ENCODE assay signal across 24 cellular contexts in genomic region chr9:129403743-129404620, GRCh38.
DNase-seq lines count a peak whose midpoint lies in the region; ATAC-seq and TF ChIP-seq lines count a peak whose summit lies in the region.
"Had no signal": no experiment of that assay in that cellular context is flagged by ENCODE, and none has a peak within 500 bp of the region (broad histone marks: within the 10 kb centered on the region; RNA-seq: fewer than 3 reads in every experiment).

No MANE protein-coding gene starts in this region.

- no peak overlapping the region for H3K4me2 ChIP-seq in Karpas-422 (ENCODE audit: low read depth, low read length, poor library complexity, severe bottlenecking)

- H3K9me3 Mint-ChIP-seq in nephron, result no peaks in the 10 kb centered on the region
- H3K9me3 Mint-ChIP-seq: activated T-helper 17 cell treated with anti-CD3 and anti-CD28 coated beads, Interleukin-2, amount 50 U/mL, for 72 hours; endodermal cell; stimulated activated naive CD8-positive, alpha-beta T cell treated with anti-CD3 and anti-CD28 coated beads, Interleukin-15, Interleukin-2, amounts not matched to agents 100 ng/mL and 50 ng/mL, for 24 hours; WTC11 had no signal

- no peaks in the 10 kb centered on the region for H3K36me3 Mint-ChIP-seq in nephron (ENCODE audit: low read depth)
- H3K36me3 Mint-ChIP-seq: WTC11 had no signal

- no peak for TF ChIP-seq CTCF in nephron (IDR thresholded peaks at IDR 0.05; ENCODE audit: unreplicated experiment in 3 of 3)
- TF ChIP-seq CTCF in uterus (IDR thresholded peaks at IDR 0.05), result no peak

- no peak overlapping the region for H3K9ac ChIP-seq in Karpas-422 (ENCODE audit: low read length)

- DNase-seq in Right ventricle myocardium superior, result peak; percentile 35
- DNase-seq in Right ventricle myocardium inferior (ENCODE audit: missing footprints), result no peak
- no peak for DNase-seq in uterus
- no peak for DNase-seq in head of caudate nucleus
- no peak for DNase-seq in Karpas-422
- DNase-seq: activated CD4-positive, alpha-beta T cell treated with anti-CD3 and anti-CD28 coated beads, Interleukin-2, amount 50 U/mL, for 4 hours; activated CD8-positive, alpha-beta memory T cell treated with anti-CD3 and anti-CD28 coated beads, Interleukin-2, amount 50 U/mL, for 4 hours; BE2C; body of pancreas; endodermal cell; KG1; NCI-H146; NCI-H510A treated with DMSO at 0.1 percent for 48 hours; small intestine; stimulated activated CD4-positive, alpha-beta T cell treated with anti-CD3 and anti-CD28 coated beads, Interleukin-2, amount 100 ng/mL, for 48 hours; T-helper 9 cell; tibial artery had no signal

- TF ChIP-seq POLR2A in uterus (IDR thresholded peaks at IDR 0.05), result no peak

- peak overlapping the region; percentile 75 to 96 (median 94) for H3K27ac Mint-ChIP-seq in nephron
- H3K27ac Mint-ChIP-seq: endodermal cell; stimulated activated naive CD8-positive, alpha-beta T cell treated with anti-CD3 and anti-CD28 coated beads, Interleukin-15, Interleukin-2, amounts not matched to agents 100 ng/mL and 50 ng/mL, for 24 hours; WTC11 had no signal

- H3K36me3 ChIP-seq in uterus, result no peaks in the 10 kb centered on the region
- H3K36me3 ChIP-seq in Karpas-422 (ENCODE audit: insufficient read depth, low read length), result no peaks in the 10 kb centered on the region
- H3K36me3 ChIP-seq: BE2C, neutrophil, tibial artery had no signal

- H4K20me1 ChIP-seq in Karpas-422 (ENCODE audit: insufficient read depth, low read depth, low read length), result no peaks in the 10 kb centered on the region

- peak overlapping the region; percentile 88 for H3K27ac ChIP-seq in cingulate gyrus (ENCODE audit: low read depth, low read length)
- peak overlapping the region; percentile 88 to 92 for H3K27ac ChIP-seq in uterus
- H3K27ac ChIP-seq in Karpas-422 (ENCODE audit: low read length), result no peak overlapping the region
- H3K27ac ChIP-seq: body of pancreas, neutrophil had no signal

- H3K4me3 ChIP-seq in uterus (no peak overlapping the region), Karpas-422 (ENCODE audit: low read length) (no peak overlapping the region)
- H3K4me3 ChIP-seq: body of pancreas, tibial artery had no signal

- peaks cover 57% of the 10 kb centered on the region for H3K4me1 Mint-ChIP-seq in nephron
- H3K4me1 Mint-ChIP-seq: activated T-helper 17 cell treated with anti-CD3 and anti-CD28 coated beads, Interleukin-2, amount 50 U/mL, for 72 hours had no signal

- H3K27me3 ChIP-seq in uterus (no peaks in the 10 kb centered on the region), Karpas-422 (ENCODE audit: low read length) (no peaks in the 10 kb centered on the region)
- H3K27me3 ChIP-seq: BE2C, body of pancreas, tibial artery had no signal

- no peak for ATAC-seq in Right ventricle myocardium superior (ENCODE audit: poor library complexity)
- no peak for ATAC-seq in Right ventricle myocardium inferior
- no peak for ATAC-seq in HG02870 (IDR thresholded peaks at IDR 0.05; ENCODE audit: unreplicated experiment)
- ATAC-seq: activated T-helper 17 cell treated with anti-CD3 and anti-CD28 coated beads, Interleukin-2, amount 50 U/mL, for 72 hours; body of pancreas; WTC11 had no signal

- intact Hi-C loops in Right ventricle myocardium superior (cut with DNase I), result no loop called here
- intact Hi-C loops in Right ventricle myocardium inferior (cut with DNase I), result loop anchor here (10.0 kb wide), 1 partner anchor 851 kb away; no protein-coding TSS in a partner anchor
- intact Hi-C loops in uterus (cut with DNase I; ENCODE audit: low total_unique reads), result loop anchor here (5.0 kb wide), 1 partner anchor 78 kb away; no protein-coding TSS in a partner anchor
- intact Hi-C loops in head of caudate nucleus (cut with DNase I), result no loop called here

- no peaks in the 10 kb centered on the region for H3K9me2 ChIP-seq in Karpas-422 (replicated peaks; ENCODE audit: insufficient read depth, low read length)

- no peaks in the 10 kb centered on the region for H3K79me2 ChIP-seq in Karpas-422 (ENCODE audit: low read length)

- peak overlapping the region in 2 of 3 experiments; percentile 48 to 53 for H3K4me3 Mint-ChIP-seq in nephron
- H3K4me3 Mint-ChIP-seq: activated T-helper 17 cell treated with anti-CD3 and anti-CD28 coated beads, Interleukin-2, amount 50 U/mL, for 72 hours; endodermal cell; stimulated activated naive CD8-positive, alpha-beta T cell treated with anti-CD3 and anti-CD28 coated beads, Interleukin-15, Interleukin-2, amounts not matched to agents 100 ng/mL and 50 ng/mL, for 24 hours had no signal

- H3K4me1 ChIP-seq in uterus (peaks cover 4 to 33% of the 10 kb centered on the region in 2 donors), Karpas-422 (ENCODE audit: low read length) (peaks cover 8% of the 10 kb centered on the region)

- H2AFZ ChIP-seq in Karpas-422 (ENCODE audit: low read length), result no peak overlapping the region

- no peaks in the 10 kb centered on the region for H3K9me3 ChIP-seq in uterus
- H3K9me3 ChIP-seq in Karpas-422 (ENCODE audit: low read length), result no peaks in the 10 kb centered on the region
- H3K9me3 ChIP-seq: BE2C, body of pancreas, neutrophil, tibial artery had no signal

- peaks cover 7% of the 10 kb centered on the region for H3K27me3 Mint-ChIP-seq in nephron (ENCODE audit: low read depth)
- H3K27me3 Mint-ChIP-seq: activated T-helper 17 cell treated with anti-CD3 and anti-CD28 coated beads, Interleukin-2, amount 50 U/mL, for 72 hours; stimulated activated naive CD8-positive, alpha-beta T cell treated with anti-CD3 and anti-CD28 coated beads, Interleukin-15, Interleukin-2, amounts not matched to agents 100 ng/mL and 50 ng/mL, for 24 hours had no signal

Comparison
In these comparisons a context has a peak if more than half of its experiments do, and no peak if none do; other contexts are left out.
1. intact Hi-C loops: an anchor here in Right ventricle myocardium inferior (10.0 kb wide) and uterus (5.0 kb wide); none called in Right ventricle myocardium superior and head of caudate nucleus.